ENCODE assay signal across 1 cellular context in genomic region chr3:194685723-194686413, GRCh38.
TF ChIP-seq lines count a peak whose summit lies in the region.

Gene FAM43A, plus strand, starts transcription at chr3:194685883. Its CDS starts 944 bp downstream, at chr3:194686827.

TF ChIP-seq in HepG2, 621 proteins besides CTCF, POLR2A, EP300 and RAD21 (continued from another document and continues in another):
- TF ChIP-seq ZBTB40 (IDR thresholded peaks at IDR 0.05) (no peak), ZBTB40 (CRISPR knock-in tag; IDR thresholded peaks at IDR 0.05) (no peak), BRCA1 (CRISPR knock-in tag; IDR thresholded peaks at IDR 0.05) (no peak), ZNF670 (CRISPR knock-in tag; IDR thresholded peaks at IDR 0.05; ENCODE audit: borderline replicate concordance) (no peak), NR1H2 (CRISPR knock-in tag; IDR thresholded peaks at IDR 0.05; ENCODE audit: borderline replicate concordance, low read depth) (no peak), SOX6 (IDR thresholded peaks at IDR 0.05) (no peak), SOX6 (CRISPR knock-in tag; IDR thresholded peaks at IDR 0.05) (peak; percentile 67), YEATS2 (CRISPR knock-in tag; IDR thresholded peaks at IDR 0.05; ENCODE audit: borderline replicate concordance) (no peak), ZNF337 (CRISPR knock-in tag; IDR thresholded peaks at IDR 0.05; ENCODE audit: borderline replicate concordance, low read depth) (no peak), ZNF549 (CRISPR knock-in tag; IDR thresholded peaks at IDR 0.05) (no peak), ZNF639 (CRISPR knock-in tag; conservative IDR thresholded peaks at IDR 0.05) (no peak; the same call in 1 of the 2 replicates), GPN1 (CRISPR knock-in tag; IDR thresholded peaks at IDR 0.05; ENCODE audit: borderline replicate concordance) (no peak), ZNF615 (CRISPR knock-in tag; IDR thresholded peaks at IDR 0.05; ENCODE audit: borderline replicate concordance) (no peak), ZNF10 (CRISPR knock-in tag; IDR thresholded peaks at IDR 0.05; ENCODE audit: borderline replicate concordance, low read depth) (no peak), ELF1 (CRISPR knock-in tag; IDR thresholded peaks at IDR 0.05) (no peak), MBD4 (IDR thresholded peaks at IDR 0.05; ENCODE audit: borderline replicate concordance, low read length) (no peak), SAP130 (CRISPR knock-in tag; IDR thresholded peaks at IDR 0.05; ENCODE audit: low read depth) (peak; percentile 69), ZBTB46 (CRISPR knock-in tag; IDR thresholded peaks at IDR 0.05; ENCODE audit: borderline replicate concordance) (0 out of 2 replicates have a peak, but pooled peaks have one; percentile 46), ZNF878 (CRISPR knock-in tag; IDR thresholded peaks at IDR 0.05) (0 out of 2 replicates have a peak, but pooled peaks have one; percentile 71), ELF3 (CRISPR knock-in tag; IDR thresholded peaks at IDR 0.05) (peak; percentile 61; the same call in 1 of the 2 replicates), ZSCAN25 (CRISPR knock-in tag; IDR thresholded peaks at IDR 0.05) (no peak), RFXAP (CRISPR knock-in tag; IDR thresholded peaks at IDR 0.05; ENCODE audit: borderline replicate concordance) (no peak; the same call in 1 of the 2 replicates), ARID4A (CRISPR knock-in tag; IDR thresholded peaks at IDR 0.05; ENCODE audit: borderline replicate concordance) (peak; percentile 25; the same call in 1 of the 2 replicates), CREM (IDR thresholded peaks at IDR 0.05) (no peak), CREM (CRISPR knock-in tag; IDR thresholded peaks at IDR 0.05) (no peak), ZNF232 (CRISPR knock-in tag; IDR thresholded peaks at IDR 0.05; ENCODE audit: borderline replicate concordance) (peak; percentile 9; the same call in 1 of the 2 replicates), PAX8 (CRISPR knock-in tag; IDR thresholded peaks at IDR 0.05; ENCODE audit: borderline replicate concordance) (no peak), ZNF431 (CRISPR knock-in tag; IDR thresholded peaks at IDR 0.05; ENCODE audit: borderline replicate concordance, low read depth) (no peak), ZNF7 (CRISPR knock-in tag; IDR thresholded peaks at IDR 0.05) (no peak), ZNF382 (CRISPR knock-in tag; IDR thresholded peaks at IDR 0.05; ENCODE audit: borderline replicate concordance) (no peak), PRMT3 (CRISPR knock-in tag; IDR thresholded peaks at IDR 0.05; ENCODE audit: borderline replicate concordance, low read depth) (no peak), ZNF83 (CRISPR knock-in tag; IDR thresholded peaks at IDR 0.05; ENCODE audit: borderline replicate concordance) (no peak), FOXP1 (IDR thresholded peaks at IDR 0.05) (no peak), FOXP1 (CRISPR knock-in tag; IDR thresholded peaks at IDR 0.05) (no peak), DPF2 (CRISPR knock-in tag; IDR thresholded peaks at IDR 0.05; ENCODE audit: borderline replicate concordance, low read depth) (no peak), SP2 (CRISPR knock-in tag; IDR thresholded peaks at IDR 0.05) (no peak), ZBTB37 (CRISPR knock-in tag; IDR thresholded peaks at IDR 0.05) (no peak), ZUFSP (CRISPR knock-in tag; IDR thresholded peaks at IDR 0.05; ENCODE audit: borderline replicate concordance) (no peak), TBL1XR1 (IDR thresholded peaks at IDR 0.05; ENCODE audit: borderline replicate concordance, low read length, partially characterized antibody) (no peak), THRA (CRISPR knock-in tag; IDR thresholded peaks at IDR 0.05; ENCODE audit: borderline replicate concordance) (0 out of 2 replicates have a peak, but pooled peaks have one; percentile 31)
